In genomic region chr1:94236630-94237290, GRCh38 we compare ENCODE assay signal across 8 cellular contexts. TPM values are rescaled to one million over a fixed set of nuclear protein-coding genes. Genes with fewer than 3 reads are reported as not detected.
DNase-seq lines count a peak whose midpoint lies in the region; ATAC-seq and TF ChIP-seq lines count a peak whose summit lies in the region.

No MANE protein-coding gene starts in this region.

- peak overlapping the region; percentile 40 for H3K4me3 Mint-ChIP-seq in activated CD4-positive, alpha-beta memory T cell treated with anti-CD3 and anti-CD28 coated beads for 36 hours

- peak; percentile 23 for TF ChIP-seq CTCF in AG09309 (IDR thresholded peaks at IDR 0.05; ENCODE audit: control insufficient read depth, insufficient read depth, low read depth, low read length, missing control alignments)
- no peak for TF ChIP-seq CTCF in ovary (IDR thresholded peaks at IDR 0.05)
- TF ChIP-seq CTCF in GM10266 (IDR thresholded peaks at IDR 0.05; ENCODE audit: control insufficient read depth, insufficient read depth, low read depth, missing control alignments) = no peak

- CTCF ChIA-PET in activated CD4-positive, alpha-beta memory T cell treated with anti-CD3 and anti-CD28 coated beads for 36 hours (lab: Charles Lee) = no interaction called here

- H3K27me3 Mint-ChIP-seq in activated CD4-positive, alpha-beta memory T cell treated with anti-CD3 and anti-CD28 coated beads for 36 hours = peaks cover 65% of the 10 kb centered on the region

- H3K36me3 ChIP-seq in ovary = no peaks in the 10 kb centered on the region

- no peaks in the 10 kb centered on the region for H3K27me3 ChIP-seq in ovary

- no peak for TF ChIP-seq EP300 in ovary (IDR thresholded peaks at IDR 0.05)

- H3K9me3 ChIP-seq in ovary = no peaks in the 10 kb centered on the region

- no peak overlapping the region for H3K27ac Mint-ChIP-seq in activated CD4-positive, alpha-beta memory T cell treated with anti-CD3 and anti-CD28 coated beads for 36 hours

- H3K4me1 Mint-ChIP-seq in activated CD4-positive, alpha-beta memory T cell treated with anti-CD3 and anti-CD28 coated beads for 36 hours (ENCODE audit: low read depth) = peaks cover 12% of the 10 kb centered on the region

- DNase-seq in AG09309 (ENCODE audit: low read depth) (no peak), glomerular visceral epithelial cell (ENCODE audit: extremely low spot score) (peak; percentile 49), ovary (peak in 3 of 5 donors; percentile 25 to 38 (median 35)), GM10266 (ENCODE audit: extremely low spot score) (no peak)
- DNase-seq in activated CD4-positive, alpha-beta memory T cell treated with anti-CD3 and anti-CD28 coated beads for 36 hours = peak; percentile 13

- peak overlapping the region; percentile 19 to 40 for H3K27ac ChIP-seq in ovary

- intact Hi-C loops in activated CD4-positive, alpha-beta memory T cell treated with anti-CD3 and anti-CD28 coated beads for 36 hours (cut with micrococcal nuclease) = loop anchor here (2.0 kb wide), 1 partner anchor 182 kb away; the partner anchor contains the start of gene ABCD3
- intact Hi-C loops in ovary (cut with DNase I) = loop anchor here in 2 of 4 donors (5.0 kb wide), 3 partner anchors 91 to 174 kb away; no protein-coding TSS in a partner anchor

- H3K4me1 ChIP-seq in ovary (ENCODE audit: insufficient read depth) = no peaks in the 10 kb centered on the region

- 1% methylated on average over 39 of the region's 39 CpGs for WGBS in ovary, 3 donors

- TF ChIP-seq POLR2A in ovary (IDR thresholded peaks at IDR 0.05) = no peak

- H3K36me3 Mint-ChIP-seq in activated CD4-positive, alpha-beta memory T cell treated with anti-CD3 and anti-CD28 coated beads for 36 hours = no peaks in the 10 kb centered on the region

- POLR2A ChIA-PET in activated CD4-positive, alpha-beta memory T cell treated with anti-CD3 and anti-CD28 coated beads for 36 hours (lab: Charles Lee) = no interaction called here

- H3K4me3 ChIP-seq in AG09309 (ENCODE audit: control insufficient read depth, low read depth, low read length) (peak overlapping the region; percentile 89), ovary (peak overlapping the region; percentile 69)

- ATAC-seq in GM18867 (IDR thresholded peaks at IDR 0.05; ENCODE audit: unreplicated experiment) (peak; percentile 23), HG03521 (IDR thresholded peaks at IDR 0.05; ENCODE audit: unreplicated experiment) (peak; percentile 21), HG03571 (IDR thresholded peaks at IDR 0.05; ENCODE audit: unreplicated experiment) (no peak)

- peaks cover 1% of the 10 kb centered on the region for H3K9me3 Mint-ChIP-seq in activated CD4-positive, alpha-beta memory T cell treated with anti-CD3 and anti-CD28 coated beads for 36 hours

RNA-seq across cellular contexts. Expression of gene ARHGAP29, which starts 0.6 kb away (rescaled TPM):
- total RNA-seq in activated CD4-positive, alpha-beta memory T cell treated with anti-CD3 and anti-CD28 coated beads for 36 hours = under 1 TPM; 0.31 to 0.38 TPM
- total RNA-seq in ovary = 10 to 100 TPM; 13.3 to 51.0 (median 20.5) TPM
- polyA plus RNA-seq in ovary = 10 to 100 TPM in 1 of 2 donors, 1 to 10 TPM in 1; 7.9 to 13.7 TPM

Comparison
In these comparisons a context has a peak if more than half of its experiments do, and no peak if none do; other contexts are left out.
1. DNase-seq: peak in activated CD4-positive, alpha-beta memory T cell treated with anti-CD3 and anti-CD28 coated beads for 36 hours (single experiment), glomerular visceral epithelial cell (single experiment) and ovary (3 of 5); none in AG09309 (single experiment) and GM10266 (single experiment).
2. RNA of gene ARHGAP29, which starts 0.6 kb away (total RNA-seq): 13.3 to 51.0 TPM in ovary; 0.31 to 0.38 TPM in activated CD4-positive, alpha-beta memory T cell treated with anti-CD3 and anti-CD28 coated beads for 36 hours; every median in the first group is over 10 times any median in the second.